Comparison of ENCODE assay signal across 32 cellular contexts in genomic region chr2:64207573-64207972, GRCh38.
DNase-seq lines count a peak whose midpoint lies in the region; ATAC-seq and TF ChIP-seq lines count a peak whose summit lies in the region.
"Had no signal": no experiment of that assay in that cellular context is flagged by ENCODE, and none has a peak within 500 bp of the region (broad histone marks: within the 10 kb centered on the region; RNA-seq: fewer than 3 reads in every experiment).

No MANE protein-coding gene starts in this region.

- H3K4me1 ChIP-seq in CD4-positive, CD25-positive, alpha-beta regulatory T cell (ENCODE audit: control insufficient read depth, insufficient read depth, low read length, poor library complexity, severe bottlenecking) = peaks cover 46% of the 10 kb centered on the region
- peaks cover 62% of the 10 kb centered on the region for H3K4me1 ChIP-seq in CD4-positive, alpha-beta memory T cell (ENCODE audit: insufficient read depth, low read length)
- peaks cover 64% of the 10 kb centered on the region for H3K4me1 ChIP-seq in OCI-LY3 (ENCODE audit: low read length)
- H3K4me1 ChIP-seq: colonic mucosa had no signal

- peak overlapping the region in 1 of 4 donors; percentile 11 for H3K4me3 Mint-ChIP-seq in CD4-positive, CD25-positive, alpha-beta regulatory T cell
- H3K4me3 Mint-ChIP-seq in CD4-positive, alpha-beta memory T cell = no peak overlapping the region
- H3K4me3 Mint-ChIP-seq in memory B cell = no peak overlapping the region
- H3K4me3 Mint-ChIP-seq: activated CD8-positive, alpha-beta memory T cell treated with anti-CD3 and anti-CD28 coated beads, Interleukin-2, amount 10 ng/mL, durations not matched to agents 7 days and 5 days; activated naive CD8-positive, alpha-beta T cell treated with anti-CD3 and anti-CD28 coated beads, Interleukin-2, amount 10 ng/mL, durations not matched to agents 7 days and 5 days; immature natural killer cell; natural killer cell treated with Interleukin-12 subunit alpha and Interleukin-12 subunit beta and Interleukin-15 and Interleukin-18, amount 100 ng/mL, for 72 hours had no signal

- H4K20me1 ChIP-seq in OCI-LY3 (ENCODE audit: insufficient read depth, low read length) = no peaks in the 10 kb centered on the region

- H3K79me2 ChIP-seq in OCI-LY3 (ENCODE audit: low read length) = no peaks in the 10 kb centered on the region

- POLR2A ChIA-PET in CD4-positive, alpha-beta memory T cell (lab: Charles Lee; ENCODE audit: partially characterized antibody) = no interaction called here

- H3K27ac Mint-ChIP-seq in CD4-positive, CD25-positive, alpha-beta regulatory T cell = peak overlapping the region; percentile 9 to 78 (median 72)
- H3K27ac Mint-ChIP-seq in CD4-positive, alpha-beta memory T cell = peak overlapping the region; percentile 31 to 99 (median 79)
- peak overlapping the region; percentile 83 for H3K27ac Mint-ChIP-seq in memory B cell
- H3K27ac Mint-ChIP-seq: activated CD8-positive, alpha-beta memory T cell treated with anti-CD3 and anti-CD28 coated beads, Interleukin-2, amount 10 ng/mL, durations not matched to agents 7 days and 5 days; activated naive CD8-positive, alpha-beta T cell treated with anti-CD3 and anti-CD28 coated beads, Interleukin-2, amount 10 ng/mL, durations not matched to agents 7 days and 5 days had no signal

- intact Hi-C loops in CD4-positive, alpha-beta memory T cell (cut with micrococcal nuclease) = no loop called here

- no peaks in the 10 kb centered on the region for H3K27me3 Mint-ChIP-seq in CD4-positive, CD25-positive, alpha-beta regulatory T cell
- H3K27me3 Mint-ChIP-seq in CD4-positive, alpha-beta memory T cell = no peaks in the 10 kb centered on the region
- H3K27me3 Mint-ChIP-seq in memory B cell = no peaks in the 10 kb centered on the region
- H3K27me3 Mint-ChIP-seq: activated CD8-positive, alpha-beta memory T cell treated with anti-CD3 and anti-CD28 coated beads, Interleukin-2, amount 10 ng/mL, durations not matched to agents 7 days and 5 days; activated naive CD8-positive, alpha-beta T cell treated with anti-CD3 and anti-CD28 coated beads, Interleukin-2, amount 10 ng/mL, durations not matched to agents 7 days and 5 days had no signal

- no peak overlapping the region for H3K4me3 ChIP-seq in CD4-positive, CD25-positive, alpha-beta regulatory T cell (ENCODE audit: low read depth, low read length)
- H3K4me3 ChIP-seq in CD4-positive, alpha-beta memory T cell (ENCODE audit: low read length in 2 of 2) = no peak overlapping the region
- no peak overlapping the region for H3K4me3 ChIP-seq in OCI-LY3 (ENCODE audit: low read length)
- H3K4me3 ChIP-seq: cardiac muscle cell, colonic mucosa, lung, Peyer's patch, psoas muscle, sigmoid colon, testis had no signal

- no peaks in the 10 kb centered on the region for H3K9me3 ChIP-seq in CD4-positive, CD25-positive, alpha-beta regulatory T cell (ENCODE audit: control insufficient read depth in 2 of 2, low read length in 2 of 2)
- H3K9me3 ChIP-seq in CD4-positive, alpha-beta memory T cell (ENCODE audit: control insufficient read depth in 1 of 2, low read length in 2 of 2) = no peaks in the 10 kb centered on the region
- no peaks in the 10 kb centered on the region for H3K9me3 ChIP-seq in OCI-LY3 (ENCODE audit: insufficient read depth, low read length)
- H3K9me3 ChIP-seq: colonic mucosa, Peyer's patch, psoas muscle, sigmoid colon, testis had no signal

- peaks cover 0 to 1% (median 0%) of the 10 kb centered on the region in 7 donors for H3K9me3 Mint-ChIP-seq in CD4-positive, CD25-positive, alpha-beta regulatory T cell
- peaks cover 0 to 2% (median 0%) of the 10 kb centered on the region in 8 donors for H3K9me3 Mint-ChIP-seq in CD4-positive, alpha-beta memory T cell
- peaks cover 1% of the 10 kb centered on the region for H3K9me3 Mint-ChIP-seq in memory B cell
- H3K9me3 Mint-ChIP-seq: activated naive CD8-positive, alpha-beta T cell treated with anti-CD3 and anti-CD28 coated beads, Interleukin-2, amount 10 ng/mL, durations not matched to agents 7 days and 5 days; immature natural killer cell had no signal

- CTCF ChIA-PET in CD4-positive, alpha-beta memory T cell (lab: Charles Lee; ENCODE audit: partially characterized antibody) = no interaction called here

- no peak overlapping the region for H2AFZ ChIP-seq in OCI-LY3 (ENCODE audit: low read depth, low read length)

- TF ChIP-seq CTCF in OCI-LY3 (IDR thresholded peaks at IDR 0.05; ENCODE audit: low read depth, low read length) = no peak

- H3K4me1 Mint-ChIP-seq in CD4-positive, CD25-positive, alpha-beta regulatory T cell = peaks cover 40 to 87% (median 66%) of the 10 kb centered on the region in 4 donors
- peaks cover 45 to 83% (median 64%) of the 10 kb centered on the region in 4 donors for H3K4me1 Mint-ChIP-seq in CD4-positive, alpha-beta memory T cell
- H3K4me1 Mint-ChIP-seq in memory B cell = peaks cover 42% of the 10 kb centered on the region

- H3K27me3 ChIP-seq in CD4-positive, CD25-positive, alpha-beta regulatory T cell (ENCODE audit: control insufficient read depth, insufficient read depth, low read length) = no peaks in the 10 kb centered on the region
- no peaks in the 10 kb centered on the region for H3K27me3 ChIP-seq in CD4-positive, alpha-beta memory T cell (ENCODE audit: insufficient read depth, low read length)
- H3K27me3 ChIP-seq in OCI-LY3 (ENCODE audit: low read depth, low read length) = no peaks in the 10 kb centered on the region
- H3K27me3 ChIP-seq: cardiac muscle cell, colonic mucosa, Peyer's patch, sigmoid colon, testis had no signal

- H3K27ac ChIP-seq in CD4-positive, CD25-positive, alpha-beta regulatory T cell (ENCODE audit: insufficient read depth, low read length, poor library complexity, severe bottlenecking) = peak overlapping the region; percentile 34
- H3K27ac ChIP-seq in CD4-positive, alpha-beta memory T cell (ENCODE audit: low read depth, low read length) = no peak overlapping the region
- H3K27ac ChIP-seq in OCI-LY3 (ENCODE audit: low read length) = 0 out of 2 replicates have a peak overlapping the region, but pooled peaks have one; percentile 5
- H3K27ac ChIP-seq: cardiac muscle cell, colonic mucosa, Peyer's patch, psoas muscle, sigmoid colon, testis, VCaP had no signal

- H3K9ac ChIP-seq in OCI-LY3 (ENCODE audit: low read length) = no peak overlapping the region

- no peak for ATAC-seq in CD4-positive, CD25-positive, alpha-beta regulatory T cell (ENCODE audit: low read depth in 2 of 2)
- ATAC-seq in memory B cell (ENCODE audit: low read depth) = peak; percentile 58
- no peak for ATAC-seq in GM18520 (IDR thresholded peaks at IDR 0.05; ENCODE audit: unreplicated experiment)
- ATAC-seq: activated CD8-positive, alpha-beta memory T cell treated with anti-CD3 and anti-CD28 coated beads, Interleukin-2, amount 10 ng/mL, durations not matched to agents 7 days and 5 days; left cardiac atrium; natural killer cell treated with Interleukin-12 subunit alpha and Interleukin-12 subunit beta and Interleukin-15 and Interleukin-18, amount 100 ng/mL, for 72 hours; psoas muscle had no signal

- H3K36me3 Mint-ChIP-seq in CD4-positive, CD25-positive, alpha-beta regulatory T cell = peaks cover 6% of the 10 kb centered on the region
- H3K36me3 Mint-ChIP-seq in CD4-positive, alpha-beta memory T cell = no peaks in the 10 kb centered on the region
- H3K36me3 Mint-ChIP-seq in memory B cell = peaks cover 8% of the 10 kb centered on the region
- H3K36me3 Mint-ChIP-seq: immature natural killer cell; natural killer cell treated with Interleukin-12 subunit alpha and Interleukin-12 subunit beta and Interleukin-15 and Interleukin-18, amount 100 ng/mL, for 72 hours had no signal

- no peak for DNase-seq in CD4-positive, CD25-positive, alpha-beta regulatory T cell
- DNase-seq in CD4-positive, alpha-beta memory T cell = peak in 2 of 5 donors; percentile 31 to 61
- DNase-seq in memory B cell (ENCODE audit: low spot score in 2 of 2) (no peak), SKM-1 (lab: John Stamatoyannopoulos, UW; ENCODE audit: unreplicated experiment) (no peak), NCI-H1694 treated with DMSO at 0.1 percent for 48 hours (lab: John Stamatoyannopoulos, UW) (no peak), COLO829 (ENCODE audit: low spot score) (no peak)
- DNase-seq: activated CD4-positive, alpha-beta T cell treated with anti-CD3 and anti-CD28 coated beads for 48 hours; activated CD8-positive, alpha-beta memory T cell treated with anti-CD3 and anti-CD28 coated beads, Interleukin-2, amount 10 ng/mL, durations not matched to agents 7 days and 5 days; activated naive CD8-positive, alpha-beta T cell treated with anti-CD3 and anti-CD28 coated beads, Interleukin-2, amount 10 ng/mL, durations not matched to agents 7 days and 5 days; C1 segment of cervical spinal cord; colonic mucosa; effector CD8-positive, alpha-beta T cell; immature natural killer cell; left cardiac atrium; NCI-H1417; NCI-H2029 treated with DMSO at 0.1 percent for 48 hours; NCI-H2227 treated with DMSO at 0.1 percent for 48 hours; NCI-H69; Peyer's patch; psoas muscle; SHP77; sigmoid colon; stimulated activated CD4-positive, alpha-beta T cell treated with anti-CD3 and anti-CD28 coated beads, Interleukin-12 subunit alpha, Interleukin-12 subunit beta, amount 100 ng/mL, for 4 hours; stimulated activated CD4-positive, alpha-beta T cell treated with anti-CD3 and anti-CD28 coated beads, Interleukin-4, amount 100 ng/mL, for 24 hours; T1000; testis had no signal

- H3K36me3 ChIP-seq in CD4-positive, CD25-positive, alpha-beta regulatory T cell (ENCODE audit: control insufficient read depth, insufficient read depth, low read length) = no peaks in the 10 kb centered on the region
- H3K36me3 ChIP-seq in CD4-positive, alpha-beta memory T cell (ENCODE audit: insufficient read depth, low read length) = no peaks in the 10 kb centered on the region
- H3K36me3 ChIP-seq in OCI-LY3 (replicated peaks; ENCODE audit: low read depth, low read length) = no peaks in the 10 kb centered on the region
- H3K36me3 ChIP-seq: cardiac muscle cell, colonic mucosa, Peyer's patch, sigmoid colon had no signal

- H3K4me2 ChIP-seq in OCI-LY3 (ENCODE audit: low read length) = no peak overlapping the region
